15 cellular contexts compared by ENCODE assay signal in genomic region chr14:31441273-31442110, GRCh38. TPM values are rescaled to one million over a fixed set of nuclear protein-coding genes. Genes with fewer than 3 reads are reported as not detected.
DNase-seq lines count a peak whose midpoint lies in the region; ATAC-seq and TF ChIP-seq lines count a peak whose summit lies in the region.
"Had no signal": no experiment of that assay in that cellular context is flagged by ENCODE, and none has a peak within 500 bp of the region (broad histone marks: within the 10 kb centered on the region; RNA-seq: fewer than 3 reads in every experiment).

No MANE protein-coding gene starts in this region.

- H3K4me3 Mint-ChIP-seq in CD14-positive monocyte = no peak overlapping the region
- H3K4me3 Mint-ChIP-seq: activated CD4-positive, alpha-beta T cell treated with anti-CD3 and anti-CD28 coated beads, Interleukin-2, amount 10 ng/mL, durations not matched to agents 24 days and 14 days; activated naive CD4-positive, alpha-beta T cell treated with anti-CD3 and anti-CD28 coated beads for 36 hours had no signal

- H3K4me3 ChIP-seq in GM23248 (peak overlapping the region; percentile 51), ascending aorta (no peak overlapping the region), heart right ventricle (no peak overlapping the region), subcutaneous abdominal adipose tissue (ENCODE audit: low read depth in 1 of 5, low read length in 5 of 5) (no peak overlapping the region)
- H3K4me3 ChIP-seq: prostate gland had no signal

- ATAC-seq in heart right ventricle (peak in 4 of 8 donors; percentile 46 to 63 (median 58)), GM21825 (IDR thresholded peaks at IDR 0.05; ENCODE audit: unreplicated experiment) (no peak)

- H3K36me3 ChIP-seq in GM23248 (ENCODE audit: low read depth) = no peaks in the 10 kb centered on the region
- no peaks in the 10 kb centered on the region for H3K36me3 ChIP-seq in ascending aorta
- peaks cover 0 to 11% (median 0%) of the 10 kb centered on the region in 9 donors for H3K36me3 ChIP-seq in heart right ventricle
- H3K36me3 ChIP-seq in subcutaneous abdominal adipose tissue (ENCODE audit: control insufficient read depth in 5 of 5, insufficient read depth in 5 of 5, low read length in 5 of 5) = peaks cover 0 to 9% (median 2%) of the 10 kb centered on the region in 5 donors
- H3K36me3 ChIP-seq: prostate gland had no signal

- peaks cover 39% of the 10 kb centered on the region for H3K4me1 ChIP-seq in GM23248 (ENCODE audit: insufficient read depth)
- H3K4me1 ChIP-seq in ascending aorta = peaks cover 0 to 8% of the 10 kb centered on the region in 2 donors
- peaks cover 0 to 15% (median 7%) of the 10 kb centered on the region in 9 donors for H3K4me1 ChIP-seq in heart right ventricle
- peaks cover 0 to 4% (median 0%) of the 10 kb centered on the region in 5 donors for H3K4me1 ChIP-seq in subcutaneous abdominal adipose tissue (ENCODE audit: control insufficient read depth in 5 of 5, insufficient read depth in 5 of 5, low read length in 5 of 5)
- H3K4me1 ChIP-seq: prostate gland had no signal

- no peaks in the 10 kb centered on the region for H3K9me2 ChIP-seq in GM23248 (ENCODE audit: insufficient read depth)

- H3K27me3 Mint-ChIP-seq in CD14-positive monocyte (ENCODE audit: low read depth in 3 of 3) = no peaks in the 10 kb centered on the region
- H3K27me3 Mint-ChIP-seq: activated CD4-positive, alpha-beta T cell treated with anti-CD3 and anti-CD28 coated beads, Interleukin-2, amount 10 ng/mL, durations not matched to agents 24 days and 14 days had no signal

- TF ChIP-seq CTCF in ascending aorta (IDR thresholded peaks at IDR 0.05) (no peak), heart right ventricle (IDR thresholded peaks at IDR 0.05) (no peak), CD14-positive monocyte (IDR thresholded peaks at IDR 0.05) (no peak)

- H4K20me1 ChIP-seq in GM23248 (ENCODE audit: insufficient read depth) = no peaks in the 10 kb centered on the region

- H2AFZ ChIP-seq in GM23248 = peak overlapping the region; percentile 52

- peaks cover 3 to 10% of the 10 kb centered on the region in 2 donors for H3K36me3 Mint-ChIP-seq in CD14-positive monocyte

- H3K27ac ChIP-seq in GM23248 = peak overlapping the region; percentile 86
- H3K27ac ChIP-seq in ascending aorta = peak overlapping the region; percentile 43 to 68
- H3K27ac ChIP-seq in heart right ventricle = peak overlapping the region in 9 of 10 donors; percentile 5 to 60 (median 25)
- H3K27ac ChIP-seq in subcutaneous abdominal adipose tissue (ENCODE audit: low read depth, low read length) = peak overlapping the region; percentile 38
- H3K27ac ChIP-seq: prostate gland had no signal

- DNase-seq in GM23248 (peak; percentile 88), ascending aorta (ENCODE audit: low spot score in 2 of 2) (no peak), heart right ventricle (no peak), CD14-positive monocyte (ENCODE audit: low spot score) (no peak), NCI-H526 treated with DMSO at 0.1 percent for 48 hours (lab: John Stamatoyannopoulos, UW) (no peak)
- DNase-seq in activated CD8-positive, alpha-beta memory T cell treated with anti-CD3 and anti-CD28 coated beads, Interleukin-2, amount 50 U/mL, for 4 hours = no peak
- DNase-seq: activated CD4-positive, alpha-beta T cell treated with anti-CD3 and anti-CD28 coated beads, Interleukin-2, amount 10 ng/mL, durations not matched to agents 24 days and 14 days; activated naive CD4-positive, alpha-beta T cell treated with anti-CD3 and anti-CD28 coated beads for 36 hours; DMS79 treated with DMSO at 0.1 percent for 48 hours; islet precursor cell; Kasumi-1; NCI-H446 had no signal

- H3F3A ChIP-seq in GM23248 (ENCODE audit: insufficient read depth) = peaks cover 33% of the 10 kb centered on the region

- intact Hi-C loops in ascending aorta (cut with DNase I) = loop anchor here (10.0 kb wide), 1 partner anchor 57 kb away; no protein-coding TSS in a partner anchor
- intact Hi-C loops in heart right ventricle (cut with DNase I) = no loop called here
- intact Hi-C loops in CD14-positive monocyte (cut with micrococcal nuclease) = no loop called here

- in situ Hi-C loops in GM23248 (cut with MboI) = no loop called here

- H3K4me2 ChIP-seq in GM23248 (ENCODE audit: unreplicated experiment) = peak overlapping the region; percentile 76

- H3K4me1 Mint-ChIP-seq in CD14-positive monocyte = no peaks in the 10 kb centered on the region
- H3K4me1 Mint-ChIP-seq: activated CD4-positive, alpha-beta T cell treated with anti-CD3 and anti-CD28 coated beads, Interleukin-2, amount 10 ng/mL, durations not matched to agents 24 days and 14 days had no signal

- H3K9ac ChIP-seq in GM23248 (peak overlapping the region; percentile 57), subcutaneous abdominal adipose tissue (ENCODE audit: low read length in 5 of 5) (no peak overlapping the region)

- H3K9me3 Mint-ChIP-seq in CD14-positive monocyte = peaks cover 0 to 7% (median 4%) of the 10 kb centered on the region in 7 donors
- H3K9me3 Mint-ChIP-seq: activated CD4-positive, alpha-beta T cell treated with anti-CD3 and anti-CD28 coated beads, Interleukin-2, amount 10 ng/mL, durations not matched to agents 24 days and 14 days had no signal

- H3K27me3 ChIP-seq in GM23248 (replicated peaks; ENCODE audit: insufficient read depth) (no peaks in the 10 kb centered on the region), ascending aorta (no peaks in the 10 kb centered on the region), heart right ventricle (no peaks in the 10 kb centered on the region), subcutaneous abdominal adipose tissue (ENCODE audit: control insufficient read depth in 5 of 5, insufficient read depth in 4 of 5, low read length in 5 of 5) (no peaks in the 10 kb centered on the region)

- H3K9me3 ChIP-seq in GM23248 (ENCODE audit: low read depth) (no peaks in the 10 kb centered on the region), ascending aorta (no peaks in the 10 kb centered on the region), heart right ventricle (no peaks in the 10 kb centered on the region), subcutaneous abdominal adipose tissue (ENCODE audit: control insufficient read depth in 5 of 5, low read length in 5 of 5) (no peaks in the 10 kb centered on the region)
- H3K9me3 ChIP-seq: prostate gland had no signal

- no peak overlapping the region for H3K27ac Mint-ChIP-seq in CD14-positive monocyte
- H3K27ac Mint-ChIP-seq: activated CD4-positive, alpha-beta T cell treated with anti-CD3 and anti-CD28 coated beads, Interleukin-2, amount 10 ng/mL, durations not matched to agents 24 days and 14 days; activated naive CD4-positive, alpha-beta T cell treated with anti-CD3 and anti-CD28 coated beads for 36 hours had no signal

- H3K79me2 ChIP-seq in GM23248 (ENCODE audit: insufficient read depth) = no peaks in the 10 kb centered on the region

- 54 to 60% methylated on average over 7 of the region's 7 CpGs for WGBS in GM23248 (ENCODE audit: low coverage in 1 of 2, low lambda C conversion rate in 2 of 2, missing lambda C conversion rate in 2 of 2), 2 experiments
- 83 to 89% methylated on average over 7 of the region's 7 CpGs for WGBS in heart right ventricle, 2 donors

RNA-seq across cellular contexts. Expression of gene DTD2, which starts 15.8 kb away (rescaled TPM):
- 21.2 and 54.4 TPM in 2 replicates for total RNA-seq in GM23248 (2014; rRNA removed; shearing (Covaris generic))
- polyA plus RNA-seq in GM23248 (2016; fragmentation: Nextera tagmentation; extraction: Ambion mirVana) = 12.1 and 13.4 TPM in 2 replicates
- total RNA-seq in ascending aorta = 120 TPM
- 1 to 10 TPM; 4.2 to 9.5 (median 6.6) TPM for total RNA-seq in heart right ventricle
- polyA plus RNA-seq in heart right ventricle = 1 to 10 TPM; 4.2 to 5.3 TPM
- polyA plus RNA-seq in CD14-positive monocyte = 10 to 100 TPM; 15.0 to 16.6 TPM

RNA-seq across cellular contexts. Expression of gene HEATR5A, which starts 21.1 kb away (rescaled TPM):
- total RNA-seq in GM23248 (2014; rRNA removed; shearing (Covaris generic)) = 70.3 and 89.2 TPM in 2 replicates
- polyA plus RNA-seq in GM23248 (2016; fragmentation: Nextera tagmentation; extraction: Ambion mirVana) = 44.4 and 49.1 TPM in 2 replicates
- total RNA-seq in ascending aorta = 11.6 TPM
- total RNA-seq in heart right ventricle = 10 to 100 TPM; 39.7 to 55.1 (median 46.2) TPM
- polyA plus RNA-seq in heart right ventricle = 10 to 100 TPM; 17.0 to 65.0 TPM
- polyA plus RNA-seq in CD14-positive monocyte = 10 to 100 TPM; 16.8 to 21.0 TPM

RNA-seq across cellular contexts. Expression of gene GPR33, which starts 46.3 kb away (rescaled TPM):
- total RNA-seq in GM23248 (2014; rRNA removed; shearing (Covaris generic)) = not detected in 2 replicates
- polyA plus RNA-seq in GM23248 (2016; fragmentation: Nextera tagmentation; extraction: Ambion mirVana) = not detected in 2 replicates
- not detected for total RNA-seq in ascending aorta
- total RNA-seq in heart right ventricle = not detected
- not detected for polyA plus RNA-seq in heart right ventricle
- polyA plus RNA-seq in CD14-positive monocyte = under 1 TPM; 0.28 to 0.53 TPM
- total RNA-seq: activated CD4-positive, alpha-beta T cell treated with anti-CD3 and anti-CD28 coated beads, Interleukin-2, amount 10 ng/mL, durations not matched to agents 24 days and 14 days; activated naive CD4-positive, alpha-beta T cell treated with anti-CD3 and anti-CD28 coated beads for 36 hours; prostate gland had no signal

Comparison
In these comparisons a context has a peak if more than half of its experiments do, and no peak if none do; other contexts are left out.
1. H3K27ac ChIP-seq: peak in every context shown above with its lines; median percentile 86 in GM23248; 56 in ascending aorta; 38 in subcutaneous abdominal adipose tissue; 25 in heart right ventricle.